ENCODE assay signal across 8 cellular contexts in genomic region chr5:123813937-123814624, GRCh38.
DNase-seq lines count a peak whose midpoint lies in the region; ATAC-seq, FAIRE-seq and TF ChIP-seq lines count a peak whose summit lies in the region.

No MANE protein-coding gene starts in this region.

- no peak for TF ChIP-seq CTCF in astrocyte (IDR thresholded peaks at IDR 0.05; ENCODE audit: insufficient read depth, low read depth, low read length)

- peaks cover 28% of the 10 kb centered on the region for H3K4me1 Mint-ChIP-seq in astrocyte (ENCODE audit: low read depth, unreplicated experiment)
- no peaks in the 10 kb centered on the region for H3K4me1 Mint-ChIP-seq in activated CD8-positive, alpha-beta T cell treated with anti-CD3 and anti-CD28 coated beads, Interleukin-2, amount 10 ng/mL, durations not matched to agents 7 days and 5 days (ENCODE audit: low read depth)
- H3K4me1 Mint-ChIP-seq in activated naive CD4-positive, alpha-beta T cell treated with anti-CD3 and anti-CD28 coated beads for 36 hours (ENCODE audit: low read depth): no peaks in the 10 kb centered on the region

- no peaks in the 10 kb centered on the region for H3K79me1 ChIP-seq in mesendoderm (ENCODE audit: low read length)

- FAIRE-seq in GM12891 (lab: Jason Lieb, UNC) (peak; percentile 31), astrocyte (lab: Jason Lieb, UNC) (peak; percentile 66)

- H3K4me1 ChIP-seq in astrocyte (ENCODE audit: insufficient read depth, low read length) (peaks cover 14% of the 10 kb centered on the region), mesendoderm (ENCODE audit: control insufficient read depth, low read depth, low read length) (peaks cover 16% of the 10 kb centered on the region)

- no CpG with 5 or more reads among the region's 10 CpGs for WGBS in mesendoderm (ENCODE audit: extremely low coverage, insufficient coverage, low lambda C conversion rate)

- H3K36me3 Mint-ChIP-seq in astrocyte (ENCODE audit: low read depth, unreplicated experiment): no peaks in the 10 kb centered on the region
- no peaks in the 10 kb centered on the region for H3K36me3 Mint-ChIP-seq in activated CD8-positive, alpha-beta T cell treated with anti-CD3 and anti-CD28 coated beads, Interleukin-2, amount 10 ng/mL, durations not matched to agents 7 days and 5 days (ENCODE audit: low read depth)
- H3K36me3 Mint-ChIP-seq in activated naive CD4-positive, alpha-beta T cell treated with anti-CD3 and anti-CD28 coated beads for 36 hours (ENCODE audit: low read depth): no peaks in the 10 kb centered on the region

- no peak overlapping the region for H3K4ac ChIP-seq in mesendoderm (ENCODE audit: low read depth, low read length)

- H4K20me1 ChIP-seq in astrocyte (ENCODE audit: insufficient read depth, low read length): no peaks in the 10 kb centered on the region

- H3K27me3 Mint-ChIP-seq in astrocyte (ENCODE audit: low read depth, unreplicated experiment): no peaks in the 10 kb centered on the region
- H3K27me3 Mint-ChIP-seq in activated CD8-positive, alpha-beta T cell treated with anti-CD3 and anti-CD28 coated beads, Interleukin-2, amount 10 ng/mL, durations not matched to agents 7 days and 5 days (ENCODE audit: low read depth): no peaks in the 10 kb centered on the region
- H3K27me3 Mint-ChIP-seq in activated naive CD4-positive, alpha-beta T cell treated with anti-CD3 and anti-CD28 coated beads for 36 hours (ENCODE audit: low read depth): no peaks in the 10 kb centered on the region

- intact Hi-C loops in activated naive CD4-positive, alpha-beta T cell treated with anti-CD3 and anti-CD28 coated beads for 36 hours (cut with micrococcal nuclease): no loop called here

- H3K18ac ChIP-seq in mesendoderm (ENCODE audit: low read length): no peak overlapping the region

- no peak overlapping the region for H4K8ac ChIP-seq in mesendoderm (ENCODE audit: low read depth, low read length)

- no peak overlapping the region for H3K23ac ChIP-seq in mesendoderm (ENCODE audit: low read length)

- H3K9me3 Mint-ChIP-seq in astrocyte (ENCODE audit: unreplicated experiment): no peaks in the 10 kb centered on the region
- H3K9me3 Mint-ChIP-seq in activated CD8-positive, alpha-beta T cell treated with anti-CD3 and anti-CD28 coated beads, Interleukin-2, amount 10 ng/mL, durations not matched to agents 7 days and 5 days (ENCODE audit: insufficient read depth): no peaks in the 10 kb centered on the region
- no peaks in the 10 kb centered on the region for H3K9me3 Mint-ChIP-seq in activated naive CD4-positive, alpha-beta T cell treated with anti-CD3 and anti-CD28 coated beads for 36 hours

- CTCF ChIA-PET in activated CD8-positive, alpha-beta T cell treated with anti-CD3 and anti-CD28 coated beads, Interleukin-2, amount 10 ng/mL, durations not matched to agents 7 days and 5 days (lab: Charles Lee): no interaction called here
- CTCF ChIA-PET in activated naive CD4-positive, alpha-beta T cell treated with anti-CD3 and anti-CD28 coated beads for 36 hours (lab: Charles Lee): no interaction called here

- H3K27ac Mint-ChIP-seq in astrocyte (ENCODE audit: unreplicated experiment): peak overlapping the region; percentile 10
- no peak overlapping the region for H3K27ac Mint-ChIP-seq in activated CD8-positive, alpha-beta T cell treated with anti-CD3 and anti-CD28 coated beads, Interleukin-2, amount 10 ng/mL, durations not matched to agents 7 days and 5 days
- no peak overlapping the region for H3K27ac Mint-ChIP-seq in activated naive CD4-positive, alpha-beta T cell treated with anti-CD3 and anti-CD28 coated beads for 36 hours

- H3K4me2 ChIP-seq in astrocyte (ENCODE audit: low read length): peak overlapping the region; percentile 56
- no peak overlapping the region for H3K4me2 ChIP-seq in mesendoderm (ENCODE audit: low read length)

- no peak overlapping the region for H4K5ac ChIP-seq in mesendoderm (ENCODE audit: low read length)

- peak overlapping the region; percentile 18 for H2AFZ ChIP-seq in astrocyte (ENCODE audit: low read depth, low read length)

- peak overlapping the region; percentile 35 for H3K56ac ChIP-seq in mesendoderm (ENCODE audit: low read length)

- no peak overlapping the region for H3K4me3 Mint-ChIP-seq in astrocyte (ENCODE audit: unreplicated experiment)
- no peak overlapping the region for H3K4me3 Mint-ChIP-seq in activated CD8-positive, alpha-beta T cell treated with anti-CD3 and anti-CD28 coated beads, Interleukin-2, amount 10 ng/mL, durations not matched to agents 7 days and 5 days
- H3K4me3 Mint-ChIP-seq in activated naive CD4-positive, alpha-beta T cell treated with anti-CD3 and anti-CD28 coated beads for 36 hours: no peak overlapping the region

- H3K36me3 ChIP-seq in astrocyte (ENCODE audit: insufficient read depth, low read length): no peaks in the 10 kb centered on the region
- H3K36me3 ChIP-seq in mesendoderm (ENCODE audit: control insufficient read depth, insufficient read depth, low read length): no peaks in the 10 kb centered on the region

- TF ChIP-seq POLR2A in GM12891 (IDR thresholded peaks at IDR 0.05; ENCODE audit: low read depth, low read length): no peak

- H2AK5ac ChIP-seq in mesendoderm (ENCODE audit: low read length): no peak overlapping the region

- H3K9ac ChIP-seq in astrocyte (ENCODE audit: low read length): peak overlapping the region; percentile 32
- H3K9ac ChIP-seq in mesendoderm (ENCODE audit: low read length): no peak overlapping the region

- H3K4me3 ChIP-seq in astrocyte (ENCODE audit: insufficient read depth, low read depth, low read length): peak overlapping the region; percentile 0
- H3K4me3 ChIP-seq in mesendoderm (ENCODE audit: low read length): no peak overlapping the region

- no peaks in the 10 kb centered on the region for H3K79me2 ChIP-seq in astrocyte (ENCODE audit: insufficient read depth, low read length)
- no peaks in the 10 kb centered on the region for H3K79me2 ChIP-seq in mesendoderm (ENCODE audit: control insufficient read depth, insufficient read depth, low read length)

- H2BK120ac ChIP-seq in mesendoderm (ENCODE audit: low read depth, low read length): no peak overlapping the region

- H3K9me3 ChIP-seq in astrocyte (ENCODE audit: insufficient read depth, low read depth, low read length): no peaks in the 10 kb centered on the region

- no peak for ATAC-seq in activated CD8-positive, alpha-beta T cell treated with anti-CD3 and anti-CD28 coated beads, Interleukin-2, amount 10 ng/mL, durations not matched to agents 7 days and 5 days

- peak overlapping the region; percentile 16 for H3K27ac ChIP-seq in astrocyte (ENCODE audit: low read depth, low read length)
- no peak overlapping the region for H3K27ac ChIP-seq in mesendoderm (ENCODE audit: low read depth, low read length)

- no peak overlapping the region for H2BK5ac ChIP-seq in mesendoderm (ENCODE audit: low read length)

- no peak for DNase-seq in GM12891 (ENCODE audit: insufficient read length, low spot score)
- DNase-seq in NCI-H1694 treated with DMSO at 0.1 percent for 48 hours (lab: John Stamatoyannopoulos, UW): peak; percentile 45
- DNase-seq in astrocyte (ENCODE audit: low read depth): peak; percentile 66
- peak; percentile 58 for DNase-seq in mesendoderm
- no peak for DNase-seq in cortex of kidney (lab: John Stamatoyannopoulos, UW)
- no peak for DNase-seq in T1000 (lab: John Stamatoyannopoulos, UW)
- no peak for DNase-seq in activated CD8-positive, alpha-beta T cell treated with anti-CD3 and anti-CD28 coated beads, Interleukin-2, amount 10 ng/mL, durations not matched to agents 7 days and 5 days
- DNase-seq in activated naive CD4-positive, alpha-beta T cell treated with anti-CD3 and anti-CD28 coated beads for 36 hours: no peak

- no peaks in the 10 kb centered on the region for H3K27me3 ChIP-seq in astrocyte (ENCODE audit: insufficient read depth, low read length)
- no peaks in the 10 kb centered on the region for H3K27me3 ChIP-seq in mesendoderm (ENCODE audit: insufficient read depth, low read length, poor library complexity)

- H2BK15ac ChIP-seq in mesendoderm (replicated peaks; ENCODE audit: low read depth): no peak overlapping the region

- POLR2A ChIA-PET in activated CD8-positive, alpha-beta T cell treated with anti-CD3 and anti-CD28 coated beads, Interleukin-2, amount 10 ng/mL, durations not matched to agents 7 days and 5 days (lab: Charles Lee): no interaction called here

TF ChIP-seq in GM12891, 5 proteins besides CTCF, POLR2A, EP300 and RAD21:
- TF ChIP-seq PAX5 (IDR thresholded peaks at IDR 0.05; ENCODE audit: insufficient read depth, low read length, severe bottlenecking) (no peak), SPI1 (IDR thresholded peaks at IDR 0.05; ENCODE audit: low read depth, low read length) (no peak), TAF1 (IDR thresholded peaks at IDR 0.05; ENCODE audit: low read depth, low read length) (no peak), POLR2AphosphoS5 (IDR thresholded peaks at IDR 0.05; ENCODE audit: low read depth, low read length) (no peak), POU2F2 (IDR thresholded peaks at IDR 0.05; ENCODE audit: low read depth, low read length) (no peak)

Comparison
In these comparisons a context has a peak if more than half of its experiments do, and no peak if none do; other contexts are left out.
1. DNase-seq: peak in NCI-H1694 treated with DMSO at 0.1 percent for 48 hours (single experiment), astrocyte (single experiment) and mesendoderm (single experiment); none in GM12891 (single experiment), cortex of kidney (single experiment), T1000 (single experiment), activated CD8-positive, alpha-beta T cell treated with anti-CD3 and anti-CD28 coated beads, Interleukin-2, amount 10 ng/mL, durations not matched to agents 7 days and 5 days (single experiment) and activated naive CD4-positive, alpha-beta T cell treated with anti-CD3 and anti-CD28 coated beads for 36 hours (single experiment).